In the genomic region with DNA sequence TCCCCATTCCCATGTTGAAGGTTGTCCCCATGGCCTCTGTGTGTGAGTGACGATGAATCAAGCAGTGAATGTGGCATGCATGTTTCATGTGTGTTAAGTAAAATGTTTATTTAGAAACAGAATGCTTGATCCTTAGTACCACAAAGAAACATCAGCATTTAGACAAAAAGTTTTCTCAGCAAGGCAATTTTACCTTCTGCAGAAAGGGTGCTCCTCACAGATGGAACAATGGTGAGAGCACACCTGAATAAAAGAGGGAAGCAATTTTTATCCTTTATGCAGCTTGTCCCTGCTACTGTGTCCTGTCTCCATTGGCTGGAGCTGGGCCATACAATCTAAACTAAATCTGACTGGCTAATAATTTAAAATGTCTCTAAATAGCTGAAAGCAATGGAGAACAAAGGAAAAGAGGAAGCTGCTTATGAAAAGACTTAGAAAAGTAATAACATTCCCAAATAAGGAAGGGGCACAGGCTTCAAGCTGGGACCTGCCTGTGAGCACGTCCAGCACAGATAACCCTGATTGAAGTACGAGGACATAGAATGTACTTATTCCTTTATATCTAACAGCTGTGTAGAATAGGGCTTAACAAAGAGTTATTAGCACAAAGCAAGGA, we compare ENCODE assay signal across 30 cellular contexts.
"Had no signal": no experiment of that assay in that cellular context is flagged by ENCODE, and none has a peak within 500 bp of the region (broad histone marks: within the 10 kb centered on the region; RNA-seq: fewer than 3 reads in every experiment).

No MANE protein-coding gene starts in this region.

- H3K27ac Mint-ChIP-seq: activated B cell treated with CpG ODN at 0.5 μM for 24 hours; activated CD4-positive, alpha-beta memory T cell treated with anti-CD3 and anti-CD28 coated beads for 36 hours; activated CD4-positive, alpha-beta T cell treated with anti-CD3 and anti-CD28 coated beads, Interleukin-2, amount 10 ng/mL, durations not matched to agents 7 days and 5 days; activated naive CD8-positive, alpha-beta T cell treated with anti-CD3 and anti-CD28 coated beads, Interleukin-2, amount 10 ng/mL, durations not matched to agents 7 days and 5 days; activated T-cell treated with anti-CD3 and anti-CD28 coated beads, Interleukin-2, amount 50 U/mL, for 72 hours; activated T-helper 2 cell treated with anti-CD3 and anti-CD28 coated beads, Interferon-gamma antibody, Interleukin-2, Interleukin-4, amounts not matched to agents 10 μg/mL and 5 μg/mL and 100 μg/mL, durations not matched to agents 14 hours and 24 hours and 36 hours; T-helper 17 cell had no signal

- H3K36me3 Mint-ChIP-seq: activated naive CD8-positive, alpha-beta T cell treated with anti-CD3 and anti-CD28 coated beads, Interleukin-2, amount 10 ng/mL, durations not matched to agents 7 days and 5 days had no signal

- H3K4me3 ChIP-seq: adrenal gland, MG63, SK-N-MC had no signal

- H3K4me1 Mint-ChIP-seq: activated B cell treated with CpG ODN at 0.5 μM for 24 hours, T-helper 17 cell had no signal

- DNase-seq: activated B cell treated with CpG ODN at 0.5 μM for 24 hours; activated CD4-positive, alpha-beta memory T cell treated with anti-CD3 and anti-CD28 coated beads for 36 hours; activated CD4-positive, alpha-beta T cell treated with anti-CD3 and anti-CD28 coated beads for 1 hour; activated CD4-positive, alpha-beta T cell treated with anti-CD3 and anti-CD28 coated beads, Interleukin-2, amount 10 ng/mL, durations not matched to agents 7 days and 5 days; activated CD8-positive, alpha-beta memory T cell treated with anti-CD3 and anti-CD28 coated beads for 24 hours; activated naive CD4-positive, alpha-beta T cell treated with anti-CD3 and anti-CD28 coated beads, Interleukin-2, amount 50 U/mL, for 16 hours; activated naive CD8-positive, alpha-beta T cell treated with anti-CD3 and anti-CD28 coated beads, Interleukin-2, amount 10 ng/mL, durations not matched to agents 7 days and 5 days; activated T-cell treated with anti-CD3 and anti-CD28 coated beads, Interleukin-2, amount 50 U/mL, for 72 hours; anterior cingulate cortex; cerebellar nuclear complex; MG63; MV-4-11; NCI-H1092 treated with DMSO at 0.1 percent for 48 hours; NCI-H1436; NCI-H1694 treated with DMSO at 0.1 percent for 48 hours; NCI-H2029 treated with DMSO at 0.1 percent for 48 hours; NCI-H345; NCI-H510A; NCI-H526 treated with DMSO at 0.1 percent for 48 hours; NCI-H82; RPMI8226; T-helper 17 cell; T-helper 9 cell had no signal

- H3K27ac ChIP-seq: adrenal gland, SK-N-MC had no signal

- ATAC-seq: activated T-cell treated with anti-CD3 and anti-CD28 coated beads, Interleukin-2, amount 50 U/mL, for 72 hours; Panc1; Right ventricle myocardium inferior; T-helper 17 cell had no signal

- H3K4me3 Mint-ChIP-seq: activated B cell treated with CpG ODN at 0.5 μM for 24 hours; activated CD4-positive, alpha-beta memory T cell treated with anti-CD3 and anti-CD28 coated beads for 36 hours; activated CD4-positive, alpha-beta T cell treated with anti-CD3 and anti-CD28 coated beads, Interleukin-2, amount 10 ng/mL, durations not matched to agents 7 days and 5 days; activated naive CD8-positive, alpha-beta T cell treated with anti-CD3 and anti-CD28 coated beads, Interleukin-2, amount 10 ng/mL, durations not matched to agents 7 days and 5 days; activated T-cell treated with anti-CD3 and anti-CD28 coated beads, Interleukin-2, amount 50 U/mL, for 72 hours; T-helper 17 cell had no signal

- H3K27me3 Mint-ChIP-seq: activated B cell treated with CpG ODN at 0.5 μM for 24 hours; activated CD4-positive, alpha-beta memory T cell treated with anti-CD3 and anti-CD28 coated beads for 36 hours; activated CD4-positive, alpha-beta T cell treated with anti-CD3 and anti-CD28 coated beads, Interleukin-2, amount 10 ng/mL, durations not matched to agents 7 days and 5 days; activated naive CD8-positive, alpha-beta T cell treated with anti-CD3 and anti-CD28 coated beads, Interleukin-2, amount 10 ng/mL, durations not matched to agents 7 days and 5 days; T-helper 17 cell had no signal

- H3K4me1 ChIP-seq: adrenal gland had no signal

- FAIRE-seq: colon, TTC549 had no signal
